ENCODE assay signal across 21 cellular contexts in the genomic region with DNA sequence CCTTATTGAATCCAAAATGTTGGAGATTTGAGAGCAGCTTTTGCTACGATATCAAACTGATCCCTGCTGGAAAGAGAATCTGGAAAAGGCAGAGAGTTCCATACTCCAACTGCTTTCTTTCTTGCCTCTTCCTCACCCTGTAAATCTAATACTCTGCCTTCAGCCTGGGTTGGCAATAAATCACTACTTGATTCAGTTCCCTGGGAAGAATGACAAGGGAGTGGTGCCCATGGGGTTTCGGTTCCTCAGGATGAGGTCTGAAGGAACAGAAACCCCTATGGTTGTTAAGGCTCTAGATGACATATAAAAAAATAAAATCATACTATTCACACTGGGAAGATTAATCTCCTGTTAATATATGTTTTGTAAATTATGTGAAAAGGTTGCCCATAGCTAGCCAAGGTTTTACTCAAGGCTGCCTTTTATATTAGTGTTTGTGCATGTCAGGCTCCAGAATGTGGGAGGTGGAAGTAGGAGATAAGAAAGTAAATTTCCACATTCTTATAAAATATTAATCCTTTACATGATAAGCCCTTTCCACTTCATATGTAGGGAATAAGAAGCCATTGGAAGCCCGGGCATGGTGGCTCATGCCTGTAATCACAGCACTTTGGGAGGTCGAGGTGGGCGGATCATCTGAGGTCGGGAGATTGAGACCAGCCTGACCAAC.
DNase-seq lines count a peak whose midpoint lies in the region; ATAC-seq and TF ChIP-seq lines count a peak whose summit lies in the region.
"Had no signal": no experiment of that assay in that cellular context is flagged by ENCODE, and none has a peak within 500 bp of the region (broad histone marks: within the 10 kb centered on the region; RNA-seq: fewer than 3 reads in every experiment).

No MANE protein-coding gene starts in this region.

- no peaks in the 10 kb centered on the region for H3K36me3 ChIP-seq in esophagus muscularis mucosa
- H3K36me3 ChIP-seq: BLaER1 treated with 17β-estradiol and CSF1 and Interleukin-3, amounts not matched to agents 10 nM and 100 nM had no signal

- H3K4me3 ChIP-seq in fibroblast of the aortic adventitia (ENCODE audit: low read depth, low read length), result no peak overlapping the region
- H3K4me3 ChIP-seq in esophagus muscularis mucosa, result no peak overlapping the region
- H3K4me3 ChIP-seq: BLaER1 treated with 17β-estradiol and CSF1 and Interleukin-3, amounts not matched to agents 10 nM and 100 nM had no signal

- H3K9me3 ChIP-seq in esophagus muscularis mucosa, result peaks cover 0 to 6% (median 2%) of the 10 kb centered on the region in 4 donors

- H3K27ac ChIP-seq in esophagus muscularis mucosa (replicated peaks in 1 of 4), result no peak overlapping the region
- H3K27ac ChIP-seq: BLaER1 treated with 17β-estradiol and CSF1 and Interleukin-3, amounts not matched to agents 10 nM and 100 nM; RWPE1 had no signal

- intact Hi-C loops in esophagus muscularis mucosa (cut with DNase I), result no loop called here

- POLR2A ChIA-PET in HEK293T (lab: Yijun Ruan, JAX), result no interaction called here

- in situ Hi-C loops in GM13977 (cut with MboI; ENCODE audit: low pct_unique_long_range_greater_than_20kb, low sequenced_read_pairs, unreplicated experiment), result loop anchor here (25.0 kb wide), 1 partner anchor 487 kb away; no protein-coding TSS in a partner anchor

- WGBS in esophagus muscularis mucosa, result 92% methylated on average over 6 of the region's 6 CpGs

- H3K4me1 ChIP-seq in esophagus muscularis mucosa, result no peaks in the 10 kb centered on the region
- H3K4me1 ChIP-seq: BLaER1 treated with 17β-estradiol and CSF1 and Interleukin-3, amounts not matched to agents 10 nM and 100 nM had no signal

- ATAC-seq in GM21515 (IDR thresholded peaks at IDR 0.05; ENCODE audit: unreplicated experiment) (no peak), HG03457 (IDR thresholded peaks at IDR 0.05; ENCODE audit: unreplicated experiment) (no peak)
- ATAC-seq: PC-3 had no signal

- no peaks in the 10 kb centered on the region for H3K27me3 ChIP-seq in esophagus muscularis mucosa
- H3K27me3 ChIP-seq: BLaER1 treated with 17β-estradiol and CSF1 and Interleukin-3, amounts not matched to agents 10 nM and 100 nM had no signal

- no peak for TF ChIP-seq EP300 in esophagus muscularis mucosa (IDR thresholded peaks at IDR 0.05)

- DNase-seq in HEK293T (ENCODE audit: extremely low spot score) (no peak), NCI-H146 (lab: John Stamatoyannopoulos, UW) (peak; percentile 30), NOMO-1 treated with dmso at 0.1 percent for 144 hours (lab: John Stamatoyannopoulos, UW; ENCODE audit: unreplicated experiment) (peak; percentile 95), fibroblast of the aortic adventitia (ENCODE audit: low read depth) (peak; percentile 12), GM13977 (ENCODE audit: low spot score) (no peak), esophagus muscularis mucosa (ENCODE audit: extremely low spot score) (no peak)
- DNase-seq: CD8-positive, alpha-beta memory T cell; DMS79; H9; Karpas-422; NCI-H1105; NCI-H1694 treated with DMSO at 0.1 percent for 48 hours; NCI-H2107; NCI-H446; NCI-H526 treated with DMSO at 0.1 percent for 48 hours; PC-3; SIG-M5 had no signal

- TF ChIP-seq CTCF in fibroblast of the aortic adventitia (IDR thresholded peaks at IDR 0.05; ENCODE audit: insufficient read depth, low read length), result no peak
- TF ChIP-seq CTCF in GM13977 (IDR thresholded peaks at IDR 0.05; ENCODE audit: extremely low read depth, insufficient read depth, missing control alignments), result no peak
- TF ChIP-seq CTCF in esophagus muscularis mucosa (IDR thresholded peaks at IDR 0.05), result no peak

- no peak for TF ChIP-seq POLR2A in esophagus muscularis mucosa (IDR thresholded peaks at IDR 0.05; ENCODE audit: low read depth)

- CTCF ChIA-PET in HEK293T (lab: Yijun Ruan, JAX), result no interaction called here

TF ChIP-seq in HEK293T, 16 proteins besides CTCF, POLR2A, EP300 and RAD21:
- TF ChIP-seq, protein P1, sequence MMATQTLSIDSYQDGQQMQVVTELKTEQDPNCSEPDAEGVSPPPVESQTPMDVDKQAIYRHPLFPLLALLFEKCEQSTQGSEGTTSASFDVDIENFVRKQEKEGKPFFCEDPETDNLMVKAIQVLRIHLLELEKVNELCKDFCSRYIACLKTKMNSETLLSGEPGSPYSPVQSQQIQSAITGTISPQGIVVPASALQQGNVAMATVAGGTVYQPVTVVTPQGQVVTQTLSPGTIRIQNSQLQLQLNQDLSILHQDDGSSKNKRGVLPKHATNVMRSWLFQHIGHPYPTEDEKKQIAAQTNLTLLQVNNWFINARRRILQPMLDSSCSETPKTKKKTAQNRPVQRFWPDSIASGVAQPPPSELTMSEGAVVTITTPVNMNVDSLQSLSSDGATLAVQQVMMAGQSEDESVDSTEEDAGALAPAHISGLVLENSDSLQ (IDR thresholded peaks at IDR 0.05), result peak; percentile 16; the same call in 1 of the 2 replicates
- no peak for TF ChIP-seq SP1 (IDR thresholded peaks at IDR 0.05)
- TF ChIP-seq ARNT (IDR thresholded peaks at IDR 0.05), result no peak
- no peak for TF ChIP-seq FOXA1 (IDR thresholded peaks at IDR 0.05)
- TF ChIP-seq LEF1 (IDR thresholded peaks at IDR 0.05; ENCODE audit: borderline replicate concordance), result no peak
- no peak for TF ChIP-seq ZNF384 (IDR thresholded peaks at IDR 0.05)
- TF ChIP-seq SUZ12 (IDR thresholded peaks at IDR 0.05), result no peak
- no peak for TF ChIP-seq TARDBP (IDR thresholded peaks at IDR 0.05)
- no peak for TF ChIP-seq BHLHE40 (IDR thresholded peaks at IDR 0.05; ENCODE audit: borderline replicate concordance)

Comparison
In these comparisons a context has a peak if more than half of its experiments do, and no peak if none do; other contexts are left out.
1. DNase-seq: peak in NCI-H146 (single experiment), NOMO-1 treated with dmso at 0.1 percent for 144 hours (single experiment) and fibroblast of the aortic adventitia (single experiment); none in HEK293T (single experiment), GM13977 (single experiment) and esophagus muscularis mucosa (single experiment).